In the genomic region with DNA sequence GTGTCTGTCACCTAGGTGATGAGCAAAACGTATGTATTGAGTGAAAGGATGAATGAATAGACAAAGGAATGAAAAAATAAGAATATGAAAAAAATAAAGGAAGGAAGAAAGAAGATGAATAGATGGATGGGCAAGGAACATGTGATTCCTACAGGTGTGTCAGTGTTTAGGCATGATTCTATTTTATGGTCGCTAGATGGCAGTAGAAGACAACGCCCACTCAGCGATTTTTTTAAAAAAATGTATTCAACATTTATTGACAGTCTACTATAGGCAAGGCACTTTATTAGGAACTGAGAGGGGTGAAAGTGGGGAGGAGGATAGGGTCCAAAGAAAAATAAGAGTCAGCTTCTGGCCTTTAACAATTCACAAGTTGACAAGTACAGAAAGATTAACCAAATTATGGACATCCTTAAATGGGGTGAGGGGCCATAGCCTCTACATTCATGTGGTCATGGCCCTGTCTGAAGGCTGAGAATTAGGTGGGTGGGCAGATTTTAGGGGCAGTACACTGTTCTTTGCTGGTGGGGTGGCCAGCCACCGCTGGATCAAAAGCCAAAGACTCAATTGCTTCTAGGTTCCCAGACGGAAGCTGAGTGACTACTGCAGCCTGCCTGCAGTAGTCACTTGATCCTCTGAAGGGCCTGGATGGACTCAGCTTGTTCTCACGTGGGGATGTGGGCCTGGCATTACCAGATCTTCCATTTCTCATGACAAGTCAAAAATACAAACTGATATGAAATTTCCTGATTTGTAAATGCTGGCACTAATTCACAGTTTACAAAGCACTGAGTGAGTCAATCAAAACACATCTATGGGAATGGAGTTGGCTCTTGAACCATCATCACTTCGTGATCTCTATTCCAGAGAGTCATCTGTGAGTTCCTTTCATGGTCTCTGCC, we compare ENCODE assay signal across 1 cellular context.
TF ChIP-seq lines count a peak whose summit lies in the region.

No MANE protein-coding gene starts in this region.

TF ChIP-seq in HepG2, 621 proteins besides CTCF, POLR2A, EP300 and RAD21 (continued from another document):
- TF ChIP-seq PCBP2 (optimal IDR thresholded peaks at IDR 0.05; ENCODE audit: low read depth, low read length, poor library complexity, severe bottlenecking): no peak
- TF ChIP-seq MYPOP (CRISPR knock-in tag; IDR thresholded peaks at IDR 0.05): no peak
